Comparison of ENCODE assay signal across 1 cellular context in genomic region chr15:58987501-58988010, GRCh38.
A peak's percentile ranks its signal among the peaks of the same experiment; 100 is the strongest.
TF ChIP-seq lines count a peak whose summit lies in the region.

RNF111 (plus strand) TSS chr15:58987663; CDS start chr15:59030823, 43,160 bp downstream.

TF ChIP-seq in K562, 482 proteins besides CTCF, POLR2A, EP300 and RAD21 (continued from another document and continues in another):
- TF ChIP-seq CREM (IDR thresholded peaks at IDR 0.05; ENCODE audit: low read depth) (peak; percentile 50; the same call in 1 of the 2 replicates), KLF6 (CRISPR knock-in tag; IDR thresholded peaks at IDR 0.05; ENCODE audit: borderline replicate concordance) (no peak), HMGN3 (IDR thresholded peaks at IDR 0.05; ENCODE audit: borderline replicate concordance, extremely low read depth, insufficient read length, low read depth, low read length) (peak; percentile 53), ZNF217 (CRISPR knock-in tag; IDR thresholded peaks at IDR 0.05) (no peak), EGR1 (conservative IDR thresholded peaks at IDR 0.05) (peak; percentile 62), TAF9B (IDR thresholded peaks at IDR 0.05; ENCODE audit: partially characterized antibody) (peak; percentile 56), CHD7 (IDR thresholded peaks at IDR 0.05; ENCODE audit: low read depth, low read length) (no peak), SAP30 (IDR thresholded peaks at IDR 0.05; ENCODE audit: borderline replicate concordance, insufficient read depth, low read depth, low read length, poor library complexity, severe bottlenecking) (peak; percentile 64), NR0B1 (IDR thresholded peaks at IDR 0.05; ENCODE audit: partially characterized antibody) (no peak), BCL6 (CRISPR knock-in tag; IDR thresholded peaks at IDR 0.05) (no peak), CHD2 (IDR thresholded peaks at IDR 0.05; ENCODE audit: low read depth, low read length) (no peak), ZNF639 (CRISPR knock-in tag; conservative IDR thresholded peaks at IDR 0.05 in 1 of 2, IDR thresholded peaks at IDR 0.05 in 1 of 2) (peak in 1 of 2 experiments; percentile 80; a peak in 2 of 4 replicates), HBP1 (CRISPR knock-in tag; IDR thresholded peaks at IDR 0.05) (no peak), ZNF696 (CRISPR knock-in tag; conservative IDR thresholded peaks at IDR 0.05) (no peak), ZNF23 (CRISPR knock-in tag; IDR thresholded peaks at IDR 0.05) (no peak), U2AF1 (optimal IDR thresholded peaks at IDR 0.05; ENCODE audit: low read depth, low read length) (no peak), PATZ1 (CRISPR knock-in tag; IDR thresholded peaks at IDR 0.05; ENCODE audit: borderline replicate concordance) (no peak), CREB1 (IDR thresholded peaks at IDR 0.05) (peak; percentile 52; the same call in 1 of the 2 replicates), CREB1 (CRISPR knock-in tag; IDR thresholded peaks at IDR 0.05) (no peak; the same call in 1 of the 2 replicates), SP1 (CRISPR knock-in tag; IDR thresholded peaks at IDR 0.05) (0 out of 2 replicates have a peak, but pooled peaks have one; percentile 13), ZBTB5 (IDR thresholded peaks at IDR 0.05) (no peak), HMG20B (CRISPR knock-in tag; IDR thresholded peaks at IDR 0.05) (no peak), CBX3 (IDR thresholded peaks at IDR 0.05; ENCODE audit: borderline replicate concordance in 1 of 2, low read length in 2 of 2) (no peak), SREBF2 (CRISPR knock-in tag; IDR thresholded peaks at IDR 0.05) (no peak), NFIC (IDR thresholded peaks at IDR 0.05) (peak; percentile 40), CBX2 (IDR thresholded peaks at IDR 0.05; ENCODE audit: insufficient read depth, low read length, poor library complexity, severe bottlenecking) (no peak), PHF8 (IDR thresholded peaks at IDR 0.05; ENCODE audit: borderline replicate concordance, low read length) (peak; percentile 89), VEZF1 (CRISPR knock-in tag; IDR thresholded peaks at IDR 0.05) (no peak; the same call in 1 of the 2 replicates), RBFOX2 (IDR thresholded peaks at IDR 0.05; ENCODE audit: low read depth, low read length) (peak; percentile 93), KDM4B (IDR thresholded peaks at IDR 0.05; ENCODE audit: borderline replicate concordance in 2 of 2, low read depth in 1 of 2) (0 out of 4 replicates have a peak, but pooled peaks of 1 of the 2 experiments have one; percentile 46), HNRNPUL1 (IDR thresholded peaks at IDR 0.05; ENCODE audit: low read length) (no peak), MAZ (CRISPR knock-in tag; conservative IDR thresholded peaks at IDR 0.05 in 1 of 2, IDR thresholded peaks at IDR 0.05 in 1 of 2) (peak in 1 of 2 experiments; percentile 62; a peak in 2 of 4 replicates), BHLHE40 (IDR thresholded peaks at IDR 0.05; ENCODE audit: low read length) (0 out of 2 replicates have a peak, but pooled peaks have one; percentile 29), ZFX (CRISPR knock-in tag; IDR thresholded peaks at IDR 0.05) (peak; percentile 92), ZNF699 (CRISPR knock-in tag; IDR thresholded peaks at IDR 0.05; ENCODE audit: insufficient replicate concordance) (no peak)
